In genomic region chr22:17779286-17780115, GRCh38 we compare ENCODE assay signal across 11 cellular contexts. TPM values are rescaled to one million over a fixed set of nuclear protein-coding genes. Genes with fewer than 3 reads are reported as not detected.
DNase-seq lines count a peak whose midpoint lies in the region; ATAC-seq and TF ChIP-seq lines count a peak whose summit lies in the region.
"Had no signal": no experiment of that assay in that cellular context is flagged by ENCODE, and none has a peak within 500 bp of the region (broad histone marks: within the 10 kb centered on the region; RNA-seq: fewer than 3 reads in every experiment).

No MANE protein-coding gene starts in this region.

- H3K14ac ChIP-seq in trophoblast cell (ENCODE audit: low read length): no peak overlapping the region

- TF ChIP-seq CTCF in BE2C (IDR thresholded peaks at IDR 0.05; ENCODE audit: low read depth, low read length): no peak

- H3K27me3 ChIP-seq in BE2C (no peaks in the 10 kb centered on the region), trophoblast cell (ENCODE audit: insufficient read depth, low read length) (no peaks in the 10 kb centered on the region)
- H3K27me3 ChIP-seq: adrenal gland, vagina had no signal

- TF ChIP-seq POLR2A in GM18505 (IDR thresholded peaks at IDR 0.05; ENCODE audit: borderline replicate concordance, extremely low read depth, insufficient read depth, insufficient read length): peak; percentile 51

- no peak overlapping the region for H4K91ac ChIP-seq in trophoblast cell (ENCODE audit: low read depth, low read length)

- no peak overlapping the region for H3K9ac ChIP-seq in trophoblast cell (ENCODE audit: low read length)

- H3K27ac ChIP-seq in trophoblast cell (ENCODE audit: low read depth, low read length): no peak overlapping the region
- H3K27ac ChIP-seq: adrenal gland, vagina had no signal

- no peaks in the 10 kb centered on the region for H3K9me3 Mint-ChIP-seq in activated CD4-positive, alpha-beta memory T cell treated with anti-CD3 and anti-CD28 coated beads for 36 hours

- no peak overlapping the region for H2BK5ac ChIP-seq in trophoblast cell (ENCODE audit: low read depth, low read length, poor library complexity)

- H4K12ac ChIP-seq in trophoblast cell (ENCODE audit: low read depth, low read length): no peak overlapping the region

- H3K4me3 ChIP-seq in BE2C (ENCODE audit: low read depth, low read length): no peak overlapping the region
- no peak overlapping the region for H3K4me3 ChIP-seq in trophoblast cell (ENCODE audit: low read depth, low read length)
- H3K4me3 ChIP-seq: adrenal gland, vagina had no signal

- no peak overlapping the region for H2AK5ac ChIP-seq in trophoblast cell (ENCODE audit: low read length)

- no CpG with 5 or more reads among the region's 27 CpGs for WGBS in trophoblast cell (ENCODE audit: extremely low coverage, insufficient coverage, insufficient read length)

- ATAC-seq in GM18505 (IDR thresholded peaks at IDR 0.05; ENCODE audit: unreplicated experiment) (no peak), HG02884 (IDR thresholded peaks at IDR 0.05; ENCODE audit: unreplicated experiment) (peak; percentile 35), GM19455 (IDR thresholded peaks at IDR 0.05; ENCODE audit: unreplicated experiment) (no peak)

- CTCF ChIA-PET in activated CD4-positive, alpha-beta memory T cell treated with anti-CD3 and anti-CD28 coated beads for 36 hours (lab: Charles Lee): interaction anchor here (1.2 to 4.0 kb wide), 4 partner anchors 12 to 297 kb away, joined by 5 to 31 read pairs (median 12); partner anchors contain the start of gene PEX26

- no peak overlapping the region for H2BK120ac ChIP-seq in trophoblast cell (ENCODE audit: insufficient read depth, low read length, poor library complexity)

- H2BK12ac ChIP-seq in trophoblast cell (ENCODE audit: low read length): no peak overlapping the region

- H3K79me1 ChIP-seq in trophoblast cell (ENCODE audit: low read length): peaks cover 2% of the 10 kb centered on the region

- no peak overlapping the region for H3K4me2 ChIP-seq in trophoblast cell (ENCODE audit: low read length)

- intact Hi-C loops in activated CD4-positive, alpha-beta memory T cell treated with anti-CD3 and anti-CD28 coated beads for 36 hours (cut with micrococcal nuclease): loop anchor here (5.0 to 10.0 kb wide), 2 partner anchors 298 to 695 kb away; partner anchors contain the start of genes IL17RA and PEX26

- no peak overlapping the region for H3K4ac ChIP-seq in trophoblast cell (ENCODE audit: low read depth, low read length)

- H3K4me1 Mint-ChIP-seq in activated CD4-positive, alpha-beta memory T cell treated with anti-CD3 and anti-CD28 coated beads for 36 hours (ENCODE audit: low read depth): peaks cover 70% of the 10 kb centered on the region

- POLR2A ChIA-PET in activated CD4-positive, alpha-beta memory T cell treated with anti-CD3 and anti-CD28 coated beads for 36 hours (lab: Charles Lee): interaction anchor here (1.4 to 2.2 kb wide), 3 partner anchors 8 to 140 kb away, joined by 3 to 13 read pairs (median 6); no protein-coding TSS in a partner anchor

- H3K36me3 ChIP-seq in BE2C (no peaks in the 10 kb centered on the region), trophoblast cell (ENCODE audit: control insufficient read depth in 1 of 2, insufficient read depth in 2 of 2, low read length in 2 of 2) (no peaks in the 10 kb centered on the region)
- H3K36me3 ChIP-seq: adrenal gland, vagina had no signal

- H3K4me3 Mint-ChIP-seq in activated CD4-positive, alpha-beta memory T cell treated with anti-CD3 and anti-CD28 coated beads for 36 hours: no peak overlapping the region

- H3K27ac Mint-ChIP-seq in activated CD4-positive, alpha-beta memory T cell treated with anti-CD3 and anti-CD28 coated beads for 36 hours: no peak overlapping the region

- no peak overlapping the region for H2AFZ ChIP-seq in trophoblast cell (ENCODE audit: insufficient read depth, low read length, poor library complexity)

- H3K4me1 ChIP-seq in BE2C (peaks cover 43% of the 10 kb centered on the region), trophoblast cell (ENCODE audit: control insufficient read depth in 1 of 2, insufficient read depth in 2 of 2, low read length in 2 of 2) (peaks cover 1 to 5% of the 10 kb centered on the region in 2 experiments)

- no peaks in the 10 kb centered on the region for H3K27me3 Mint-ChIP-seq in activated CD4-positive, alpha-beta memory T cell treated with anti-CD3 and anti-CD28 coated beads for 36 hours

- peak; percentile 53 for DNase-seq in BE2C
- peak; percentile 50 for DNase-seq in activated CD4-positive, alpha-beta memory T cell treated with anti-CD3 and anti-CD28 coated beads for 36 hours
- DNase-seq in globus pallidus (ENCODE audit: low spot score): no peak
- no peak for DNase-seq in trophoblast cell
- no peak for DNase-seq in LoVo (ENCODE audit: low spot score)
- DNase-seq: adrenal gland, NCI-H1092 treated with DMSO at 0.1 percent for 48 hours had no signal

- H3K36me3 Mint-ChIP-seq in activated CD4-positive, alpha-beta memory T cell treated with anti-CD3 and anti-CD28 coated beads for 36 hours: peaks cover 1% of the 10 kb centered on the region

- H3K23ac ChIP-seq in trophoblast cell (ENCODE audit: low read length): no peak overlapping the region

- no peaks in the 10 kb centered on the region for H3K9me3 ChIP-seq in BE2C
- no peaks in the 10 kb centered on the region for H3K9me3 ChIP-seq in trophoblast cell (ENCODE audit: insufficient read depth, low read depth, low read length)
- H3K9me3 ChIP-seq: adrenal gland, vagina had no signal

- H3K18ac ChIP-seq in trophoblast cell (ENCODE audit: low read length): no peak overlapping the region

- H4K8ac ChIP-seq in trophoblast cell (ENCODE audit: low read depth, low read length): no peak overlapping the region

- H3K79me2 ChIP-seq in trophoblast cell (ENCODE audit: control insufficient read depth, insufficient read depth, low read length, poor library complexity): no peaks in the 10 kb centered on the region

RNA-seq across cellular contexts. Expression of gene BID, which starts 5.2 kb away (rescaled TPM):
- 55.8 TPM for polyA plus RNA-seq in BE2C (2012; ENCODE audit: insufficient read depth, insufficient read length, low read depth)
- total RNA-seq in activated CD4-positive, alpha-beta memory T cell treated with anti-CD3 and anti-CD28 coated beads for 36 hours: 10 to 100 TPM; 22.3 to 24.7 TPM
- 11.2 and 12.5 TPM in 2 replicates for polyA plus RNA-seq in trophoblast cell (2013)

Comparison
In these comparisons a context has a peak if more than half of its experiments do, and no peak if none do; other contexts are left out.
1. DNase-seq: peak in BE2C (single experiment) and activated CD4-positive, alpha-beta memory T cell treated with anti-CD3 and anti-CD28 coated beads for 36 hours (single experiment); none in globus pallidus (single experiment), trophoblast cell (0 of 2) and LoVo (single experiment).